13 cellular contexts compared by ENCODE assay signal in genomic region chr5:172178301-172179031, GRCh38. TPM values are rescaled to one million over a fixed set of nuclear protein-coding genes. Genes with fewer than 3 reads are reported as not detected.
A peak's percentile ranks its signal among the peaks of the same experiment; 100 is the strongest.
DNase-seq lines count a peak whose midpoint lies in the region; ATAC-seq, FAIRE-seq and TF ChIP-seq lines count a peak whose summit lies in the region.
"Had no signal": no experiment of that assay in that cellular context is flagged by ENCODE, and none has a peak within 500 bp of the region (broad histone marks: within the 10 kb centered on the region; RNA-seq: fewer than 3 reads in every experiment).

No MANE protein-coding gene starts in this region.

- TF ChIP-seq POLR2A in HepG2 (IDR thresholded peaks at IDR 0.05; ENCODE audit: insufficient read depth in 1 of 2, low read depth in 2 of 2, low read length in 2 of 2) = no peak
- no peak for TF ChIP-seq POLR2A in upper lobe of left lung (IDR thresholded peaks at IDR 0.05)

- no peak for TF ChIP-seq EP300 in HepG2 (IDR thresholded peaks at IDR 0.05; ENCODE audit: low read depth in 2 of 2, low read length in 2 of 2)
- TF ChIP-seq EP300 in HepG2 (CRISPR knock-in tag; IDR thresholded peaks at IDR 0.05; ENCODE audit: borderline replicate concordance) = no peak
- TF ChIP-seq EP300 in upper lobe of left lung (IDR thresholded peaks at IDR 0.05) = no peak

- intact Hi-C loops in HepG2 (cut with micrococcal nuclease; ENCODE audit: unreplicated experiment) = no loop called here

- H3K4me1 ChIP-seq in HepG2 (ENCODE audit: insufficient read depth, low read length) = peaks cover 43% of the 10 kb centered on the region
- peaks cover 50 to 77% (median 64%) of the 10 kb centered on the region in 4 donors for H3K4me1 ChIP-seq in upper lobe of left lung

- H2AFZ ChIP-seq in HepG2 (ENCODE audit: low read length) = no peak overlapping the region

- H3K4me3 ChIP-seq in HepG2 (replicated peaks in 1 of 3; ENCODE audit: insufficient read depth in 1 of 3, low read depth in 2 of 3, low read length in 3 of 3) (peak overlapping the region in 1 of 3 experiments; percentile 35; a peak in 2 of 6 replicates), upper lobe of left lung (peak overlapping the region in 1 of 4 donors; percentile 3)

- TF ChIP-seq RAD21 in HepG2 (CRISPR knock-in tag; IDR thresholded peaks at IDR 0.05) = no peak

- 75% methylated on average over 16 of the region's 20 CpGs for WGBS in HepG2 (ENCODE audit: low lambda C conversion rate)
- WGBS in upper lobe of left lung, 2 donors = 34 to 67% methylated on average over 7 to 20 of the region's 20 CpGs

- no peak for ATAC-seq in HepG2
- ATAC-seq in upper lobe of left lung (ENCODE audit: low FRiP score in 2 of 2) = no peak
- no peak for ATAC-seq in GM21576 (IDR thresholded peaks at IDR 0.05; ENCODE audit: unreplicated experiment)

- in situ Hi-C loops in HepG2 (cut with HindIII; ENCODE audit: extremely low pct_ligation_motif_present, low pct_unique_long_range_greater_than_20kb) = no loop called here

- H3K9ac ChIP-seq in HepG2 (ENCODE audit: insufficient read depth, low read depth, low read length) = no peak overlapping the region

- no peaks in the 10 kb centered on the region for H3K9me3 ChIP-seq in HepG2 (ENCODE audit: low read length)
- no peaks in the 10 kb centered on the region for H3K9me3 ChIP-seq in upper lobe of left lung

- CTCF ChIA-PET in HepG2 (lab: Yijun Ruan, JAX; ENCODE audit: low intra/inter-chr PET ratio, low total read pairs) = no interaction called here

- peak; percentile 38 for DNase-seq in stimulated activated CD8-positive, alpha-beta memory T cell treated with anti-CD3 and anti-CD28 coated beads, Interleukin-4, amount 100 ng/mL, for 24 hours (ENCODE audit: low read depth)
- DNase-seq in stimulated activated CD8-positive, alpha-beta memory T cell treated with anti-CD3 and anti-CD28 coated beads, Interleukin-4, amount 100 ng/mL, for 48 hours = no peak
- peak; percentile 39 for DNase-seq in activated CD8-positive, alpha-beta memory T cell treated with anti-CD3 and anti-CD28 coated beads, Interleukin-2, amount 50 U/mL, for 4 hours
- DNase-seq in HepG2 (ENCODE audit: low spot score) (no peak), upper lobe of left lung (peak in 1 of 2 donors; percentile 43), foreskin melanocyte (no peak), DMS 273 (lab: John Stamatoyannopoulos, UW; ENCODE audit: unreplicated experiment) (no peak)
- DNase-seq: NCI-H1436 had no signal

- FAIRE-seq in HepG2 (lab: Jason Lieb, UNC) = no peak
- FAIRE-seq: D721Med had no signal

- POLR2A ChIA-PET in HepG2 (lab: Yijun Ruan, JAX) = interaction anchor here (1.1 to 1.5 kb wide), 2 partner anchors 13 to 24 kb away, joined by 3 to 4 read pairs; no protein-coding TSS in a partner anchor

- no peak for TF ChIP-seq CTCF in HepG2 (CRISPR knock-in tag; IDR thresholded peaks at IDR 0.05)
- no peak for TF ChIP-seq CTCF in upper lobe of left lung (IDR thresholded peaks at IDR 0.05)

- BruUV-seq in HepG2 (replicated peaks; lab: Mats Ljungman, UMichigan) = no TSS peak

- no peaks in the 10 kb centered on the region for H3K27me3 ChIP-seq in HepG2 (ENCODE audit: control insufficient read depth in 1 of 2, insufficient read depth in 2 of 2, low read length in 2 of 2)
- H3K27me3 ChIP-seq in upper lobe of left lung = no peaks in the 10 kb centered on the region

- H3K27ac ChIP-seq in HepG2 (ENCODE audit: extremely low read length, insufficient read depth, low read length) (peak overlapping the region; percentile 25), upper lobe of left lung (peak overlapping the region; percentile 71 to 90 (median 85))

- H4K20me1 ChIP-seq in HepG2 (ENCODE audit: insufficient read depth, low read length) = no peaks in the 10 kb centered on the region

- H3K4me2 ChIP-seq in HepG2 (ENCODE audit: low read depth, low read length) = peak overlapping the region; percentile 70

- H3K36me3 ChIP-seq in HepG2 (replicated peaks in 1 of 2; ENCODE audit: control insufficient read depth in 1 of 2, insufficient read depth in 2 of 2, low read length in 2 of 2) = no peaks in the 10 kb centered on the region
- no peaks in the 10 kb centered on the region for H3K36me3 ChIP-seq in upper lobe of left lung

- H3K79me2 ChIP-seq in HepG2 (ENCODE audit: insufficient read depth, low read length) = peaks cover 3% of the 10 kb centered on the region

TF ChIP-seq in HepG2, 621 proteins besides CTCF, POLR2A, EP300 and RAD21 (continues in another document):
- TF ChIP-seq, protein P1, sequence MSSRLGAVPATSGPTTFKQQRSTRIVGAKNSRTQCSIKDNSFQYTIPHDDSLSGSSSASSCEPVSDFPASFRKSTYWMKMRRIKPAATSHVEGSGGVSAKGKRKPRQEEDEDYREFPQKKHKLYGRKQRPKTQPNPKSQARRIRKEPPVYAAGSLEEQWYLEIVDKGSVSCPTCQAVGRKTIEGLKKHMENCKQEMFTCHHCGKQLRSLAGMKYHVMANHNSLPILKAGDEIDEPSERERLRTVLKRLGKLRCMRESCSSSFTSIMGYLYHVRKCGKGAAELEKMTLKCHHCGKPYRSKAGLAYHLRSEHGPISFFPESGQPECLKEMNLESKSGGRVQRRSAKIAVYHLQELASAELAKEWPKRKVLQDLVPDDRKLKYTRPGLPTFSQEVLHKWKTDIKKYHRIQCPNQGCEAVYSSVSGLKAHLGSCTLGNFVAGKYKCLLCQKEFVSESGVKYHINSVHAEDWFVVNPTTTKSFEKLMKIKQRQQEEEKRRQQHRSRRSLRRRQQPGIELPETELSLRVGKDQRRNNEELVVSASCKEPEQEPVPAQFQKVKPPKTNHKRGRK (CRISPR knock-in tag; IDR thresholded peaks at IDR 0.05) = no peak
- TF ChIP-seq RELA (CRISPR knock-in tag; IDR thresholded peaks at IDR 0.05) (no peak), ZNF546 (CRISPR knock-in tag; conservative IDR thresholded peaks at IDR 0.05) (no peak), NFYC (CRISPR knock-in tag; IDR thresholded peaks at IDR 0.05) (no peak), ZNF777 (CRISPR knock-in tag; IDR thresholded peaks at IDR 0.05) (no peak), ZNF678 (CRISPR knock-in tag; IDR thresholded peaks at IDR 0.05) (no peak)

RNA-seq across cellular contexts. Expression of gene STK10, which starts 9.6 kb away (rescaled TPM):
- total RNA-seq in HepG2 (2016; rRNA removed; fragmentation: Illumina TruSeq; extraction: Trizol) = 6.2 and 7.2 TPM in 2 replicates
- total RNA-seq in HepG2 (2016; cell fraction: cytosol; rRNA removed; fragmentation: Illumina TruSeq; extraction: Trizol; ENCODE audit: low read depth) = 2.5 and 3.0 TPM in 2 replicates
- total RNA-seq in HepG2 (2016; cell fraction: insoluble cytoplasmic fraction; rRNA removed; fragmentation: Illumina TruSeq; extraction: Trizol) = 4.8 and 6.1 TPM in 2 replicates
- 3.2 and 4.9 TPM in 2 replicates for total RNA-seq in HepG2 (2016; cell fraction: membrane; rRNA removed; fragmentation: Illumina TruSeq; extraction: Trizol)
- total RNA-seq in HepG2 (2016; cell fraction: nucleus; rRNA removed; fragmentation: Illumina TruSeq; extraction: Trizol) = 5.9 and 8.3 TPM in 2 replicates
- 7.0 and 7.8 TPM in 2 replicates for polyA plus RNA-seq in HepG2 (2011; rRNA removed)
- 3.7 and 4.6 TPM in 2 replicates for polyA plus RNA-seq in HepG2 (2011; cell fraction: cytosol; rRNA removed)
- polyA plus RNA-seq in HepG2 (2011; cell fraction: nucleus; rRNA removed) = 14.1 and 17.0 TPM in 2 replicates
- polyA plus RNA-seq in HepG2 (2012) = 7.2 and 8.7 TPM in 2 replicates
- polyA plus RNA-seq in HepG2 (2016; cell fraction: cytosol; fragmentation: Illumina TruSeq; extraction: Trizol; ENCODE audit: low read depth) = 1.5 and 2.9 TPM in 2 replicates
- polyA plus RNA-seq in HepG2 (2016; cell fraction: insoluble cytoplasmic fraction; fragmentation: Illumina TruSeq; extraction: Trizol; ENCODE audit: low read depth) = 3.6 and 4.4 TPM in 2 replicates
- polyA plus RNA-seq in HepG2 (2016; cell fraction: membrane; fragmentation: Illumina TruSeq; extraction: Trizol; ENCODE audit: low read depth) = 2.6 and 3.6 TPM in 2 replicates
- polyA plus RNA-seq in HepG2 (2016; cell fraction: nucleus; fragmentation: Illumina TruSeq; extraction: Trizol; ENCODE audit: insufficient read depth, low read depth) = 8.3 and 9.7 TPM in 2 replicates
- polyA minus RNA-seq in HepG2 (2011; rRNA and poly(A)+ RNA removed; ENCODE audit: low replicate concordance) = 22.6 and 29.6 TPM in 2 replicates
- 6.8 and 10.3 TPM in 2 replicates for polyA minus RNA-seq in HepG2 (2011; cell fraction: cytosol; rRNA and poly(A)+ RNA removed)
- polyA minus RNA-seq in HepG2 (2011; cell fraction: nucleus; rRNA and poly(A)+ RNA removed) = 17.4 and 22.1 TPM in 2 replicates
- total RNA-seq in upper lobe of left lung = 100 to 1,000 TPM in 2 of 6 donors, 10 to 100 TPM in 4; 50.6 to 170 (median 60.5) TPM

RNA-seq across cellular contexts. Expression of gene EFCAB9, which starts 15.5 kb away (rescaled TPM):
- total RNA-seq in HepG2 (2016; rRNA removed; fragmentation: Illumina TruSeq; extraction: Trizol) (not detected in 2 replicates), upper lobe of left lung (not detected)
- not detected in 2 replicates for total RNA-seq in HepG2 (2016; cell fraction: cytosol; rRNA removed; fragmentation: Illumina TruSeq; extraction: Trizol; ENCODE audit: low read depth)
- total RNA-seq in HepG2 (2016; cell fraction: insoluble cytoplasmic fraction; rRNA removed; fragmentation: Illumina TruSeq; extraction: Trizol) = not detected in 2 replicates
- not detected in 2 replicates for total RNA-seq in HepG2 (2016; cell fraction: membrane; rRNA removed; fragmentation: Illumina TruSeq; extraction: Trizol)
- not detected in 2 replicates for total RNA-seq in HepG2 (2016; cell fraction: nucleus; rRNA removed; fragmentation: Illumina TruSeq; extraction: Trizol)
- not detected in 2 replicates for polyA plus RNA-seq in HepG2 (2011; rRNA removed)
- not detected in 2 replicates for polyA plus RNA-seq in HepG2 (2011; cell fraction: cytosol; rRNA removed)
- not detected in 2 replicates for polyA plus RNA-seq in HepG2 (2011; cell fraction: nucleus; rRNA removed)
- not detected in 2 replicates for polyA plus RNA-seq in HepG2 (2012)
- polyA plus RNA-seq in HepG2 (2016; cell fraction: cytosol; fragmentation: Illumina TruSeq; extraction: Trizol; ENCODE audit: low read depth) = not detected in 2 replicates
- not detected in 2 replicates for polyA plus RNA-seq in HepG2 (2016; cell fraction: insoluble cytoplasmic fraction; fragmentation: Illumina TruSeq; extraction: Trizol; ENCODE audit: low read depth)
- not detected in 2 replicates for polyA plus RNA-seq in HepG2 (2016; cell fraction: membrane; fragmentation: Illumina TruSeq; extraction: Trizol; ENCODE audit: low read depth)
- not detected in 2 replicates for polyA plus RNA-seq in HepG2 (2016; cell fraction: nucleus; fragmentation: Illumina TruSeq; extraction: Trizol; ENCODE audit: insufficient read depth, low read depth)
- not detected in 2 replicates for polyA minus RNA-seq in HepG2 (2011; rRNA and poly(A)+ RNA removed; ENCODE audit: low replicate concordance)
- not detected in 2 replicates for polyA minus RNA-seq in HepG2 (2011; cell fraction: cytosol; rRNA and poly(A)+ RNA removed)
- polyA minus RNA-seq in HepG2 (2011; cell fraction: nucleus; rRNA and poly(A)+ RNA removed) = not detected in 2 replicates
- total RNA-seq: activated CD8-positive, alpha-beta memory T cell treated with anti-CD3 and anti-CD28 coated beads for 36 hours; pulmonary artery endothelial cell; ureter had no signal

Comparison
In these comparisons a context has a peak if more than half of its experiments do, and no peak if none do; other contexts are left out.
1. DNase-seq: peak in stimulated activated CD8-positive, alpha-beta memory T cell treated with anti-CD3 and anti-CD28 coated beads, Interleukin-4, amount 100 ng/mL, for 24 hours (single experiment) and activated CD8-positive, alpha-beta memory T cell treated with anti-CD3 and anti-CD28 coated beads, Interleukin-2, amount 50 U/mL, for 4 hours (single experiment); none in stimulated activated CD8-positive, alpha-beta memory T cell treated with anti-CD3 and anti-CD28 coated beads, Interleukin-4, amount 100 ng/mL, for 48 hours (single experiment), HepG2 (single experiment), foreskin melanocyte (single experiment) and DMS 273 (single experiment).